1 cellular context compared by ENCODE assay signal in the genomic region with DNA sequence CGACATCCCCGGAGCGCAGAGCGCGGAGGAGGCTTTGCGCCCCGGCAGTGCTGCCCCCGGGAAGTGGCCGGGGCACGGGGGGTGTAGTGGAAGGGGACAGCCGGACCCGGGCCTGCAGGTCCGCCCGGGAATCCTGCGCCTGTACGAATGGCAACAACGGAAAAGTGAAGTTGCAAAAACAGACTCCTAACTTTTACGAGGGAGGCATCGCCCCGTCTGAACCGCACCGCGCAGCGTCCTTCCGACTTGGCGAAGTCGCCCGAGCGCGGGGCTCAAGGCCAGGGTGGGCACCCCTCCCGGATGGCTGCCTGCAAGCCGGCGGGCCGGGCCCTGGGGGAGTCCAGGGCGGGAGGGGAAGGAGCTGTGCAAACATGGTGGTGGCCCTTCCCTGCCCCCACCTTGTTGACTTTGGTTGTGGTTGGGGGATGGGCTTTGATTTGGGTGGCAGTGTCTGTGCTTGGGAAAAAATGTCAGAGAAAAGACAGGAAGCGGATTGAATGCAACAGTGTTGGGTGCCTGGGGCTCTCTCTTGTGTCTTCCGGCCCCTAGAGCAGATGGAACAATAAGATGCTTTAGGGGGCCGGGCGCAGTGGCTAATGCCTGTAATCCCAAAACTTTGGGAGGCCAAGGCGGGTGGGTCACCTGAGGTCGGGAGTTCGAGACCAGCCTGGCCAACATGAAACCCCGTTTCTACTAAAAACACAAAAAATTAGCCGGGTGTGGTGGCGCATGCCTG.
TF ChIP-seq lines count a peak whose summit lies in the region.

No MANE protein-coding gene starts in this region.

TF ChIP-seq in HepG2, 621 proteins besides CTCF, POLR2A, EP300 and RAD21 (continued from another document and continues in another):
- TF ChIP-seq YY1 (IDR thresholded peaks at IDR 0.05; ENCODE audit: insufficient read depth, insufficient replicate concordance, low read depth, low read length) (peak; percentile 67), ZNF737 (CRISPR knock-in tag; IDR thresholded peaks at IDR 0.05; ENCODE audit: borderline replicate concordance) (peak; percentile 67; the same call in 1 of the 2 replicates), ZNF451 (CRISPR knock-in tag; IDR thresholded peaks at IDR 0.05) (peak; percentile 65; the same call in 1 of the 2 replicates), NFIC (IDR thresholded peaks at IDR 0.05; ENCODE audit: low read length) (peak; percentile 52; the same call in 1 of the 2 replicates), ZFP41 (CRISPR knock-in tag; IDR thresholded peaks at IDR 0.05; ENCODE audit: borderline replicate concordance) (no peak), KMT2B (CRISPR knock-in tag; IDR thresholded peaks at IDR 0.05) (peak; percentile 85), CENPX (CRISPR knock-in tag; IDR thresholded peaks at IDR 0.05) (no peak), PHF5A (CRISPR knock-in tag; IDR thresholded peaks at IDR 0.05; ENCODE audit: low read depth, unreplicated experiment) (peak; percentile 92), SMAD1 (CRISPR knock-in tag; IDR thresholded peaks at IDR 0.05; ENCODE audit: borderline replicate concordance, low read depth) (no peak; the same call in 1 of the 2 replicates), ZBTB42 (CRISPR knock-in tag; IDR thresholded peaks at IDR 0.05) (peak; percentile 56; the same call in 1 of the 2 replicates), FOSL2 (CRISPR knock-in tag; IDR thresholded peaks at IDR 0.05) (peak; percentile 82), ATM (IDR thresholded peaks at IDR 0.05; ENCODE audit: borderline replicate concordance) (no peak), CENPT (CRISPR knock-in tag; IDR thresholded peaks at IDR 0.05; ENCODE audit: low read depth) (peak; percentile 75; the same call in 1 of the 2 replicates), MIXL1 (CRISPR knock-in tag; IDR thresholded peaks at IDR 0.05) (peak; percentile 88), U2AF2 (IDR thresholded peaks at IDR 0.05; ENCODE audit: low read depth, low read length) (no peak), NRL (CRISPR knock-in tag; IDR thresholded peaks at IDR 0.05; ENCODE audit: borderline replicate concordance) (peak; percentile 75), TCF12 (IDR thresholded peaks at IDR 0.05) (no peak), TCF12 (CRISPR knock-in tag; IDR thresholded peaks at IDR 0.05) (no peak), ZNF337 (CRISPR knock-in tag; IDR thresholded peaks at IDR 0.05; ENCODE audit: borderline replicate concordance, low read depth) (peak; percentile 55; the same call in 1 of the 2 replicates), KAT8 (CRISPR knock-in tag; IDR thresholded peaks at IDR 0.05) (peak; percentile 91), KLF13 (CRISPR knock-in tag; IDR thresholded peaks at IDR 0.05) (no peak), MAFG (CRISPR knock-in tag; IDR thresholded peaks at IDR 0.05) (no peak), CHCHD3 (CRISPR knock-in tag; IDR thresholded peaks at IDR 0.05) (no peak), IKZF1 (IDR thresholded peaks at IDR 0.05) (no peak), PRPF4 (IDR thresholded peaks at IDR 0.05; ENCODE audit: low read depth, low read length, poor library complexity, severe bottlenecking) (peak; percentile 100), ZNF652 (CRISPR knock-in tag; IDR thresholded peaks at IDR 0.05; ENCODE audit: borderline replicate concordance, low read depth) (no peak; the same call in 1 of the 2 replicates), ZNF260 (CRISPR knock-in tag; IDR thresholded peaks at IDR 0.05; ENCODE audit: borderline replicate concordance, low read depth) (no peak), ZNF607 (CRISPR knock-in tag; IDR thresholded peaks at IDR 0.05; ENCODE audit: borderline replicate concordance) (peak; percentile 37), MYC (CRISPR knock-in tag; IDR thresholded peaks at IDR 0.05; ENCODE audit: borderline replicate concordance) (peak; percentile 85), ATF1 (CRISPR knock-in tag; IDR thresholded peaks at IDR 0.05) (no peak), ZBTB8A (CRISPR knock-in tag; IDR thresholded peaks at IDR 0.05; ENCODE audit: borderline replicate concordance, low read depth) (no peak; the same call in 1 of the 2 replicates), BRCA1 (CRISPR knock-in tag; IDR thresholded peaks at IDR 0.05) (no peak), ZNF207 (IDR thresholded peaks at IDR 0.05; ENCODE audit: borderline replicate concordance) (no peak), ZNF713 (CRISPR knock-in tag; IDR thresholded peaks at IDR 0.05) (no peak), ZFP1 (CRISPR knock-in tag; IDR thresholded peaks at IDR 0.05) (peak; percentile 88), MAFK (conservative IDR thresholded peaks at IDR 0.05 in 1 of 2, IDR thresholded peaks at IDR 0.05 in 1 of 2; ENCODE audit: low read length in 2 of 2) (no peak), THYN1 (CRISPR knock-in tag; IDR thresholded peaks at IDR 0.05; ENCODE audit: borderline replicate concordance, low read depth) (peak; percentile 88; the same call in 1 of the 2 replicates)
- TF ChIP-seq, protein P1, sequence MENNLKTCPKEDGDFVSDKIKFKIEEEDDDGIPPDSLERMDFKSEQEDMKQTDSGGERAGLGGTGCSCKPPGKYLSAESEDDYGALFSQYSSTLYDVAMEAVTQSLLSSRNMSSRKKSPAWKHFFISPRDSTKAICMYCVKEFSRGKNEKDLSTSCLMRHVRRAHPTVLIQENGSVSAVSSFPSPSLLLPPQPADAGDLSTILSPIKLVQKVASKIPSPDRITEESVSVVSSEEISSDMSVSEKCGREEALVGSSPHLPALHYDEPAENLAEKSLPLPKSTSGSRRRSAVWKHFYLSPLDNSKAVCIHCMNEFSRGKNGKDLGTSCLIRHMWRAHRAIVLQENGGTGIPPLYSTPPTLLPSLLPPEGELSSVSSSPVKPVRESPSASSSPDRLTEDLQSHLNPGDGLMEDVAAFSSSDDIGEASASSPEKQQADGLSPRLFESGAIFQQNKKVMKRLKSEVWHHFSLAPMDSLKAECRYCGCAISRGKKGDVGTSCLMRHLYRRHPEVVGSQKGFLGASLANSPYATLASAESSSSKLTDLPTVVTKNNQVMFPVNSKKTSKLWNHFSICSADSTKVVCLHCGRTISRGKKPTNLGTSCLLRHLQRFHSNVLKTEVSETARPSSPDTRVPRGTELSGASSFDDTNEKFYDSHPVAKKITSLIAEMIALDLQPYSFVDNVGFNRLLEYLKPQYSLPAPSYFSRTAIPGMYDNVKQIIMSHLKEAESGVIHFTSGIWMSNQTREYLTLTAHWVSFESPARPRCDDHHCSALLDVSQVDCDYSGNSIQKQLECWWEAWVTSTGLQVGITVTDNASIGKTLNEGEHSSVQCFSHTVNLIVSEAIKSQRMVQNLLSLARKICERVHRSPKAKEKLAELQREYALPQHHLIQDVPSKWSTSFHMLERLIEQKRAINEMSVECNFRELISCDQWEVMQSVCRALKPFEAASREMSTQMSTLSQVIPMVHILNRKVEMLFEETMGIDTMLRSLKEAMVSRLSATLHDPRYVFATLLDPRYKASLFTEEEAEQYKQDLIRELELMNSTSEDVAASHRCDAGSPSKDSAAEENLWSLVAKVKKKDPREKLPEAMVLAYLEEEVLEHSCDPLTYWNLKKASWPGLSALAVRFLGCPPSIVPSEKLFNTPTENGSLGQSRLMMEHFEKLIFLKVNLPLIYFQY (CRISPR knock-in tag; IDR thresholded peaks at IDR 0.05; ENCODE audit: borderline replicate concordance), result peak; percentile 81; the same call in 1 of the 2 replicates
- TF ChIP-seq, protein P2, sequence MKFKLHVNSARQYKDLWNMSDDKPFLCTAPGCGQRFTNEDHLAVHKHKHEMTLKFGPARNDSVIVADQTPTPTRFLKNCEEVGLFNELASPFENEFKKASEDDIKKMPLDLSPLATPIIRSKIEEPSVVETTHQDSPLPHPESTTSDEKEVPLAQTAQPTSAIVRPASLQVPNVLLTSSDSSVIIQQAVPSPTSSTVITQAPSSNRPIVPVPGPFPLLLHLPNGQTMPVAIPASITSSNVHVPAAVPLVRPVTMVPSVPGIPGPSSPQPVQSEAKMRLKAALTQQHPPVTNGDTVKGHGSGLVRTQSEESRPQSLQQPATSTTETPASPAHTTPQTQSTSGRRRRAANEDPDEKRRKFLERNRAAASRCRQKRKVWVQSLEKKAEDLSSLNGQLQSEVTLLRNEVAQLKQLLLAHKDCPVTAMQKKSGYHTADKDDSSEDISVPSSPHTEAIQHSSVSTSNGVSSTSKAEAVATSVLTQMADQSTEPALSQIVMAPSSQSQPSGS (CRISPR knock-in tag; IDR thresholded peaks at IDR 0.05), result peak; percentile 89
- TF ChIP-seq, protein P3, sequence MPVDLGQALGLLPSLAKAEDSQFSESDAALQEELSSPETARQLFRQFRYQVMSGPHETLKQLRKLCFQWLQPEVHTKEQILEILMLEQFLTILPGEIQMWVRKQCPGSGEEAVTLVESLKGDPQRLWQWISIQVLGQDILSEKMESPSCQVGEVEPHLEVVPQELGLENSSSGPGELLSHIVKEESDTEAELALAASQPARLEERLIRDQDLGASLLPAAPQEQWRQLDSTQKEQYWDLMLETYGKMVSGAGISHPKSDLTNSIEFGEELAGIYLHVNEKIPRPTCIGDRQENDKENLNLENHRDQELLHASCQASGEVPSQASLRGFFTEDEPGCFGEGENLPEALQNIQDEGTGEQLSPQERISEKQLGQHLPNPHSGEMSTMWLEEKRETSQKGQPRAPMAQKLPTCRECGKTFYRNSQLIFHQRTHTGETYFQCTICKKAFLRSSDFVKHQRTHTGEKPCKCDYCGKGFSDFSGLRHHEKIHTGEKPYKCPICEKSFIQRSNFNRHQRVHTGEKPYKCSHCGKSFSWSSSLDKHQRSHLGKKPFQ (CRISPR knock-in tag; IDR thresholded peaks at IDR 0.05; ENCODE audit: insufficient replicate concordance), result no peak
- TF ChIP-seq, protein P4, sequence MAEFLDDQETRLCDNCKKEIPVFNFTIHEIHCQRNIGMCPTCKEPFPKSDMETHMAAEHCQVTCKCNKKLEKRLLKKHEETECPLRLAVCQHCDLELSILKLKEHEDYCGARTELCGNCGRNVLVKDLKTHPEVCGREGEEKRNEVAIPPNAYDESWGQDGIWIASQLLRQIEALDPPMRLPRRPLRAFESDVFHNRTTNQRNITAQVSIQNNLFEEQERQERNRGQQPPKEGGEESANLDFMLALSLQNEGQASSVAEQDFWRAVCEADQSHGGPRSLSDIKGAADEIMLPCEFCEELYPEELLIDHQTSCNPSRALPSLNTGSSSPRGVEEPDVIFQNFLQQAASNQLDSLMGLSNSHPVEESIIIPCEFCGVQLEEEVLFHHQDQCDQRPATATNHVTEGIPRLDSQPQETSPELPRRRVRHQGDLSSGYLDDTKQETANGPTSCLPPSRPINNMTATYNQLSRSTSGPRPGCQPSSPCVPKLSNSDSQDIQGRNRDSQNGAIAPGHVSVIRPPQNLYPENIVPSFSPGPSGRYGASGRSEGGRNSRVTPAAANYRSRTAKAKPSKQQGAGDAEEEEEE (CRISPR knock-in tag; IDR thresholded peaks at IDR 0.05; ENCODE audit: borderline replicate concordance), result no peak
- TF ChIP-seq, protein P5, sequence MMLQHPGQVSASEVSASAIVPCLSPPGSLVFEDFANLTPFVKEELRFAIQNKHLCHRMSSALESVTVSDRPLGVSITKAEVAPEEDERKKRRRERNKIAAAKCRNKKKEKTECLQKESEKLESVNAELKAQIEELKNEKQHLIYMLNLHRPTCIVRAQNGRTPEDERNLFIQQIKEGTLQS (CRISPR knock-in tag; IDR thresholded peaks at IDR 0.05), result peak; percentile 41; the same call in 1 of the 2 replicates
- TF ChIP-seq, protein P6, sequence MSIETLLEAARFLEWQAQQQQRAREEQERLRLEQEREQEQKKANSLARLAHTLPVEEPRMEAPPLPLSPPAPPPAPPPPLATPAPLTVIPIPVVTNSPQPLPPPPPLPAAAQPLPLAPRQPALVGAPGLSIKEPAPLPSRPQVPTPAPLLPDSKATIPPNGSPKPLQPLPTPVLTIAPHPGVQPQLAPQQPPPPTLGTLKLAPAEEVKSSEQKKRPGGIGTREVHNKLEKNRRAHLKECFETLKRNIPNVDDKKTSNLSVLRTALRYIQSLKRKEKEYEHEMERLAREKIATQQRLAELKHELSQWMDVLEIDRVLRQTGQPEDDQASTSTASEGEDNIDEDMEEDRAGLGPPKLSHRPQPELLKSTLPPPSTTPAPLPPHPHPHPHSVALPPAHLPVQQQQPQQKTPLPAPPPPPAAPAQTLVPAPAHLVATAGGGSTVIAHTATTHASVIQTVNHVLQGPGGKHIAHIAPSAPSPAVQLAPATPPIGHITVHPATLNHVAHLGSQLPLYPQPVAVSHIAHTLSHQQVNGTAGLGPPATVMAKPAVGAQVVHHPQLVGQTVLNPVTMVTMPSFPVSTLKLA (IDR thresholded peaks at IDR 0.05), result no peak
- TF ChIP-seq, protein P7, sequence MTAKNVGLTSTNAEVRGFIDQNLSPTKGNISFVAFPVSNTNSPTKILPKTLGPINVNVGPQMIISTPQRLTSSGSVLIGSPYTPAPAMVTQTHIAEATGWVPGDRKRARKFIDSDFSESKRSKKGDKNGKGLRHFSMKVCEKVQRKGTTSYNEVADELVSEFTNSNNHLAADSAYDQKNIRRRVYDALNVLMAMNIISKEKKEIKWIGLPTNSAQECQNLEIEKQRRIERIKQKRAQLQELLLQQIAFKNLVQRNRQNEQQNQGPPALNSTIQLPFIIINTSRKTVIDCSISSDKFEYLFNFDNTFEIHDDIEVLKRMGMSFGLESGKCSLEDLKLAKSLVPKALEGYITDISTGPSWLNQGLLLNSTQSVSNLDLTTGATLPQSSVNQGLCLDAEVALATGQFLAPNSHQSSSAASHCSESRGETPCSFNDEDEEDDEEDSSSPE (CRISPR knock-in tag; IDR thresholded peaks at IDR 0.05), result peak; percentile 78
